ENCODE assay signal across 11 cellular contexts in genomic region chr11:101848262-101848661, GRCh38.
DNase-seq lines count a peak whose midpoint lies in the region; ATAC-seq and TF ChIP-seq lines count a peak whose summit lies in the region.
"Had no signal": no experiment of that assay in that cellular context is flagged by ENCODE, and none has a peak within 500 bp of the region (broad histone marks: within the 10 kb centered on the region; RNA-seq: fewer than 3 reads in every experiment).

No MANE protein-coding gene starts in this region.

- no peaks in the 10 kb centered on the region for H3K4me1 Mint-ChIP-seq in neural crest cell
- H3K4me1 Mint-ChIP-seq: activated CD4-positive, alpha-beta T cell treated with anti-CD3 and anti-CD28 coated beads, Interleukin-2, amount 10 ng/mL, durations not matched to agents 24 days and 14 days had no signal

- peak; percentile 37 for DNase-seq in EH (ENCODE audit: low read depth)
- peak; percentile 22 for DNase-seq in M059J (ENCODE audit: low read depth)
- DNase-seq in dermis blood vessel endothelial cell, result peak; percentile 46
- no peak for DNase-seq in neural crest cell (ENCODE audit: low read depth, low spot score)
- DNase-seq in cortex of kidney (lab: John Stamatoyannopoulos, UW), result no peak
- DNase-seq in NCI-H2081 (lab: John Stamatoyannopoulos, UW), result no peak
- DNase-seq in stimulated activated naive CD4-positive, alpha-beta T cell (lab: John Stamatoyannopoulos, UW), result no peak
- DNase-seq: activated CD4-positive, alpha-beta T cell treated with anti-CD3 and anti-CD28 coated beads, Interleukin-2, amount 10 ng/mL, durations not matched to agents 24 days and 14 days; NCI-H524 treated with DMSO at 0.1 percent for 48 hours had no signal

- no peaks in the 10 kb centered on the region for H3K27me3 Mint-ChIP-seq in neural crest cell (ENCODE audit: low read depth)
- H3K27me3 Mint-ChIP-seq: activated CD4-positive, alpha-beta T cell treated with anti-CD3 and anti-CD28 coated beads, Interleukin-2, amount 10 ng/mL, durations not matched to agents 24 days and 14 days had no signal

- no peak for ATAC-seq in GM21717 (IDR thresholded peaks at IDR 0.05; ENCODE audit: unreplicated experiment)

- H3K4me3 Mint-ChIP-seq in neural crest cell, result no peak overlapping the region
- H3K4me3 Mint-ChIP-seq: activated CD4-positive, alpha-beta T cell treated with anti-CD3 and anti-CD28 coated beads, Interleukin-2, amount 10 ng/mL, durations not matched to agents 24 days and 14 days; memory B cell had no signal

- H3K9me3 Mint-ChIP-seq in neural crest cell, result peaks cover 10% of the 10 kb centered on the region
- H3K9me3 Mint-ChIP-seq: activated CD4-positive, alpha-beta T cell treated with anti-CD3 and anti-CD28 coated beads, Interleukin-2, amount 10 ng/mL, durations not matched to agents 24 days and 14 days; memory B cell had no signal

- TF ChIP-seq CTCF in neural crest cell (conservative IDR thresholded peaks at IDR 0.05), result peak; percentile 76

- H3K27ac Mint-ChIP-seq in neural crest cell (ENCODE audit: unreplicated experiment), result no peak overlapping the region
- H3K27ac Mint-ChIP-seq: activated CD4-positive, alpha-beta T cell treated with anti-CD3 and anti-CD28 coated beads, Interleukin-2, amount 10 ng/mL, durations not matched to agents 24 days and 14 days; memory B cell had no signal

- H3K36me3 Mint-ChIP-seq in neural crest cell (ENCODE audit: low read depth), result no peaks in the 10 kb centered on the region
- H3K36me3 Mint-ChIP-seq: memory B cell had no signal

Comparison
In these comparisons a context has a peak if more than half of its experiments do, and no peak if none do; other contexts are left out.
1. DNase-seq: peak in EH (single experiment), M059J (single experiment) and dermis blood vessel endothelial cell (single experiment); none in neural crest cell (single experiment), cortex of kidney (single experiment), NCI-H2081 (0 of 2) and stimulated activated naive CD4-positive, alpha-beta T cell (0 of 6).